ENCODE assay signal across 16 cellular contexts in the genomic region with DNA sequence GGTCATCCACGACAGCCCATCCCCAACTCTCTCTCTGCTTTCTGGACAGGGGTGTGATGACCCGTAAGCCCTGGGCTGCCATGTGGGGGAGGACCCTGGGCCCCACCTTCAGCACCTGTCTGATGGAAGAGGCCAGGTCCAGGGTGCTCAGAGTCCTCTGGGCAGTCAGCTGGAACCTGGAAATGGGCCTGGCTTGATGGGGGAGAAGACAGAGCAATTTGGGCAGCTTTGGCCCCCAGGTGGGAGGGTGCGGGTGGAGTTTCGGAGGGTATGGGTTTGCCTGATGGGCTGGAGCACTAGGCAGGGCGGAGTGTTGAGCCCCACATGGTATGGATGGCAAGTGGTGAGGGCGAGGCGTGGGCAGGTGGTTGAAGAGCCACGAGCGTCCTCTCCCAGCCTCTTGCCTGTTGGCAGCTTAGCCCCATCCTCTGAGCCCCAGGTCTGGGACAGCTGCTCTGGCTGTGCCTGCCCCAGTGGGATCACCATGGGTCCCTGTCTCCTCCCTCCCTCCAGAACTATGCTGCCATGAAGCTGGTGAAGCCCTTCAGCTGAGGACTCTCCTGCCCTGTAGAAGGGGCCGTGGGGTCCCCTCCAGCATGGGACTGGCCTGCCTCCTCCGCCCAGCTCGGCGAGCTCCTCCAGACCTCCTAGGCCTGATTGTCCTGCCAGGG.
"Had no signal": no experiment of that assay in that cellular context is flagged by ENCODE, and none has a peak within 500 bp of the region (broad histone marks: within the 10 kb centered on the region; RNA-seq: fewer than 3 reads in every experiment).

No MANE protein-coding gene starts in this region.

- H3K4me1 ChIP-seq: SJSA1 had no signal

- H3K4me3 Mint-ChIP-seq: nephron progenitor cell; T-helper 2 cell treated with Interferon-gamma antibody and Interleukin-4, amounts not matched to agents 5 μg/mL and 100 μg/mL, for 36 hours had no signal

- H3K4me3 ChIP-seq: cardiac muscle cell, SJSA1, testis had no signal

- H3K27me3 ChIP-seq: cardiac muscle cell, SJSA1, testis had no signal

- H3K9me3 ChIP-seq: SJSA1, testis had no signal

- ATAC-seq: activated CD4-positive, CD25-positive, alpha-beta regulatory T cell treated with anti-CD3 and anti-CD28 coated beads, Interleukin-2, amount 50 U/mL, for 24 hours; left colon had no signal

- H3K27ac ChIP-seq: cardiac muscle cell, SJSA1 had no signal

- DNase-seq: activated CD4-positive, alpha-beta T cell treated with anti-CD3 and anti-CD28 coated beads, Interleukin-2, amount 50 U/mL, for 4 hours; activated naive CD4-positive, alpha-beta T cell; activated T-cell treated with anti-CD3 and anti-CD28 coated beads, Interleukin-2, amount 50 U/mL, for 48 hours; erythroblast; left colon; mammary epithelial cell; nephron progenitor cell; stimulated activated CD4-positive, alpha-beta T cell treated with anti-CD3 and anti-CD28 coated beads, Interleukin-1b, Interleukin-23, amount 100 ng/mL, for 48 hours; stimulated activated naive CD4-positive, alpha-beta T cell; SW 1271 had no signal

- FAIRE-seq: astrocyte had no signal

- H3K9me3 Mint-ChIP-seq: nephron progenitor cell; T-helper 2 cell treated with Interferon-gamma antibody and Interleukin-4, amounts not matched to agents 5 μg/mL and 100 μg/mL, for 36 hours had no signal

- H3K27ac Mint-ChIP-seq: nephron progenitor cell; T-helper 2 cell treated with Interferon-gamma antibody and Interleukin-4, amounts not matched to agents 5 μg/mL and 100 μg/mL, for 36 hours had no signal
